14 cellular contexts compared by ENCODE assay signal in genomic region chr18:11647310-11647709, GRCh38. TPM values are rescaled to one million over a fixed set of nuclear protein-coding genes. Genes with fewer than 3 reads are reported as not detected.
A peak's percentile ranks its signal among the peaks of the same experiment; 100 is the strongest.
DNase-seq lines count a peak whose midpoint lies in the region; TF ChIP-seq lines count a peak whose summit lies in the region.
"Not testable (repeated sequence)": the region's sequence is repeated elsewhere in the genome, so short reads cannot be mapped to it uniquely, and the experiment has no call there.
"Had no signal": no experiment of that assay in that cellular context is flagged by ENCODE, and none has a peak within 500 bp of the region (broad histone marks: within the 10 kb centered on the region; RNA-seq: fewer than 3 reads in every experiment).

No MANE protein-coding gene starts in this region.

- not testable (repeated sequence) for H3K27ac ChIP-seq in H9 (ENCODE audit: insufficient read length, low read depth, low read length)

- not testable (repeated sequence) for H3K4me3 Mint-ChIP-seq in H9

- H2AK5ac ChIP-seq in H9 (ENCODE audit: insufficient read length, low read length), result not testable (repeated sequence)

- H3K4ac ChIP-seq in H9 (ENCODE audit: low read depth, low read length), result not testable (repeated sequence)

- not testable (repeated sequence) for H3K79me1 ChIP-seq in H9 (ENCODE audit: insufficient read depth, low read depth, low read length, poor library complexity, severe bottlenecking)

- H3K4me1 Mint-ChIP-seq in H9, result not testable (repeated sequence)

- TF ChIP-seq CTCF in H9 (conservative IDR thresholded peaks at IDR 0.05), result not testable (repeated sequence)

- H4K8ac ChIP-seq in H9 (replicated peaks; ENCODE audit: insufficient read length, low read depth, low read length), result not testable (repeated sequence)

- H3K14ac ChIP-seq in H9 (ENCODE audit: insufficient read depth, low read length), result not testable (repeated sequence)

- not testable (repeated sequence) for H4K5ac ChIP-seq in H9 (ENCODE audit: insufficient read length, low read depth, low read length)

- H3K23ac ChIP-seq in H9 (ENCODE audit: insufficient read length, low read depth, low read length), result not testable (repeated sequence)

- H2BK5ac ChIP-seq in H9 (ENCODE audit: insufficient read length, low read length), result not testable (repeated sequence)

- H3K27ac Mint-ChIP-seq in H9, result not testable (repeated sequence)

- H3K36me3 Mint-ChIP-seq in H9 (ENCODE audit: insufficient read depth in 1 of 3, low read depth in 3 of 3), result not testable (repeated sequence)

- not testable (repeated sequence) for H2AFZ ChIP-seq in H9 (ENCODE audit: low read length)

- H4K20me1 ChIP-seq in H9 (ENCODE audit: control insufficient read depth, insufficient read depth, insufficient read length), result not testable (repeated sequence)

- not testable (repeated sequence) for H3K27me3 ChIP-seq in H9 (ENCODE audit: insufficient read depth, low read length)

- not testable (repeated sequence) for H3K23me2 ChIP-seq in H9 (ENCODE audit: insufficient read length, low read depth, low read length, poor library complexity, severe bottlenecking)

- not testable (repeated sequence) for H3K9me3 ChIP-seq in H9 (ENCODE audit: control insufficient read depth, low read depth, low read length)

- not testable (repeated sequence) for H3K79me2 ChIP-seq in H9 (ENCODE audit: insufficient read depth, low read length)

- H3K9ac ChIP-seq in H9 (ENCODE audit: extremely low read depth, insufficient read length, low read length), result not testable (repeated sequence)

- DNase-seq in ELF-1 (ENCODE audit: low read depth, low spot score), result peak; percentile 0
- DNase-seq in H9, result peak; percentile 7
- DNase-seq in islet precursor cell, result peak; percentile 5

- H3K18ac ChIP-seq in H9 (ENCODE audit: insufficient read length, low read depth, low read length), result not testable (repeated sequence)

- H2BK20ac ChIP-seq in H9 (ENCODE audit: low read depth, low read length, poor library complexity, severe bottlenecking), result not testable (repeated sequence)

- not testable (repeated sequence) for H3K4me1 ChIP-seq in H9 (ENCODE audit: insufficient read depth, low read length)

- H3K27me3 Mint-ChIP-seq in H9 (ENCODE audit: low read depth), result not testable (repeated sequence)

- not testable (repeated sequence) for H3T11ph ChIP-seq in H9 (ENCODE audit: low read length)

- H3K4me2 ChIP-seq in H9 (ENCODE audit: insufficient read depth, insufficient read length, low read length), result not testable (repeated sequence)

- not testable (repeated sequence) for H2BK120ac ChIP-seq in H9 (ENCODE audit: low read depth, low read length, poor library complexity, severe bottlenecking)

- H2BK12ac ChIP-seq in H9 (ENCODE audit: insufficient read length, low read depth, low read length), result not testable (repeated sequence)

- no CpG with 5 or more reads among the region's 23 CpGs for WGBS in H9 (ENCODE audit: extremely low coverage, insufficient read length, low lambda C conversion rate)

- not testable (repeated sequence) for H4K91ac ChIP-seq in H9 (ENCODE audit: insufficient read length, low read depth, low read length)

- H3K56ac ChIP-seq in H9 (ENCODE audit: insufficient read length, low read depth, low read length), result not testable (repeated sequence)

- H3K9me3 Mint-ChIP-seq in H9, result peaks cover 17 to 22% of the 10 kb centered on the region in 2 experiments

- H2BK15ac ChIP-seq in H9 (ENCODE audit: low read depth, low read length), result not testable (repeated sequence)

RNA-seq across cellular contexts. Expression of gene SLC35G4, which starts 37.9 kb away (rescaled TPM):
- total RNA-seq in H9 (2021), result not detected in 2 replicates
- total RNA-seq: A172; A673; B cell; Caco-2; Calu3; CD4-positive, alpha-beta memory T cell; CD4-positive, alpha-beta T cell; CD4-positive, CD25-positive, alpha-beta regulatory T cell; CD8-positive, alpha-beta memory T cell; CD8-positive, alpha-beta T cell; Daoy had no signal

RNA-seq across cellular contexts. Expression of gene GNAL, which starts 41.8 kb away (rescaled TPM):
- 23.8 and 24.0 TPM in 2 replicates for total RNA-seq in H9 (2021)
